1 cellular context compared by ENCODE assay signal in genomic region chr6:135215563-135215962, GRCh38.
TF ChIP-seq lines count a peak whose summit lies in the region.

No MANE protein-coding gene starts in this region.

TF ChIP-seq in GM23338, 12 proteins besides CTCF, POLR2A, EP300 and RAD21:
- TF ChIP-seq, protein P1, sequence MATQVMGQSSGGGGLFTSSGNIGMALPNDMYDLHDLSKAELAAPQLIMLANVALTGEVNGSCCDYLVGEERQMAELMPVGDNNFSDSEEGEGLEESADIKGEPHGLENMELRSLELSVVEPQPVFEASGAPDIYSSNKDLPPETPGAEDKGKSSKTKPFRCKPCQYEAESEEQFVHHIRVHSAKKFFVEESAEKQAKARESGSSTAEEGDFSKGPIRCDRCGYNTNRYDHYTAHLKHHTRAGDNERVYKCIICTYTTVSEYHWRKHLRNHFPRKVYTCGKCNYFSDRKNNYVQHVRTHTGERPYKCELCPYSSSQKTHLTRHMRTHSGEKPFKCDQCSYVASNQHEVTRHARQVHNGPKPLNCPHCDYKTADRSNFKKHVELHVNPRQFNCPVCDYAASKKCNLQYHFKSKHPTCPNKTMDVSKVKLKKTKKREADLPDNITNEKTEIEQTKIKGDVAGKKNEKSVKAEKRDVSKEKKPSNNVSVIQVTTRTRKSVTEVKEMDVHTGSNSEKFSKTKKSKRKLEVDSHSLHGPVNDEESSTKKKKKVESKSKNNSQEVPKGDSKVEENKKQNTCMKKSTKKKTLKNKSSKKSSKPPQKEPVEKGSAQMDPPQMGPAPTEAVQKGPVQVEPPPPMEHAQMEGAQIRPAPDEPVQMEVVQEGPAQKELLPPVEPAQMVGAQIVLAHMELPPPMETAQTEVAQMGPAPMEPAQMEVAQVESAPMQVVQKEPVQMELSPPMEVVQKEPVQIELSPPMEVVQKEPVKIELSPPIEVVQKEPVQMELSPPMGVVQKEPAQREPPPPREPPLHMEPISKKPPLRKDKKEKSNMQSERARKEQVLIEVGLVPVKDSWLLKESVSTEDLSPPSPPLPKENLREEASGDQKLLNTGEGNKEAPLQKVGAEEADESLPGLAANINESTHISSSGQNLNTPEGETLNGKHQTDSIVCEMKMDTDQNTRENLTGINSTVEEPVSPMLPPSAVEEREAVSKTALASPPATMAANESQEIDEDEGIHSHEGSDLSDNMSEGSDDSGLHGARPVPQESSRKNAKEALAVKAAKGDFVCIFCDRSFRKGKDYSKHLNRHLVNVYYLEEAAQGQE (IDR thresholded peaks at IDR 0.05; ENCODE audit: unreplicated experiment): no peak
- TF ChIP-seq, protein P2, sequence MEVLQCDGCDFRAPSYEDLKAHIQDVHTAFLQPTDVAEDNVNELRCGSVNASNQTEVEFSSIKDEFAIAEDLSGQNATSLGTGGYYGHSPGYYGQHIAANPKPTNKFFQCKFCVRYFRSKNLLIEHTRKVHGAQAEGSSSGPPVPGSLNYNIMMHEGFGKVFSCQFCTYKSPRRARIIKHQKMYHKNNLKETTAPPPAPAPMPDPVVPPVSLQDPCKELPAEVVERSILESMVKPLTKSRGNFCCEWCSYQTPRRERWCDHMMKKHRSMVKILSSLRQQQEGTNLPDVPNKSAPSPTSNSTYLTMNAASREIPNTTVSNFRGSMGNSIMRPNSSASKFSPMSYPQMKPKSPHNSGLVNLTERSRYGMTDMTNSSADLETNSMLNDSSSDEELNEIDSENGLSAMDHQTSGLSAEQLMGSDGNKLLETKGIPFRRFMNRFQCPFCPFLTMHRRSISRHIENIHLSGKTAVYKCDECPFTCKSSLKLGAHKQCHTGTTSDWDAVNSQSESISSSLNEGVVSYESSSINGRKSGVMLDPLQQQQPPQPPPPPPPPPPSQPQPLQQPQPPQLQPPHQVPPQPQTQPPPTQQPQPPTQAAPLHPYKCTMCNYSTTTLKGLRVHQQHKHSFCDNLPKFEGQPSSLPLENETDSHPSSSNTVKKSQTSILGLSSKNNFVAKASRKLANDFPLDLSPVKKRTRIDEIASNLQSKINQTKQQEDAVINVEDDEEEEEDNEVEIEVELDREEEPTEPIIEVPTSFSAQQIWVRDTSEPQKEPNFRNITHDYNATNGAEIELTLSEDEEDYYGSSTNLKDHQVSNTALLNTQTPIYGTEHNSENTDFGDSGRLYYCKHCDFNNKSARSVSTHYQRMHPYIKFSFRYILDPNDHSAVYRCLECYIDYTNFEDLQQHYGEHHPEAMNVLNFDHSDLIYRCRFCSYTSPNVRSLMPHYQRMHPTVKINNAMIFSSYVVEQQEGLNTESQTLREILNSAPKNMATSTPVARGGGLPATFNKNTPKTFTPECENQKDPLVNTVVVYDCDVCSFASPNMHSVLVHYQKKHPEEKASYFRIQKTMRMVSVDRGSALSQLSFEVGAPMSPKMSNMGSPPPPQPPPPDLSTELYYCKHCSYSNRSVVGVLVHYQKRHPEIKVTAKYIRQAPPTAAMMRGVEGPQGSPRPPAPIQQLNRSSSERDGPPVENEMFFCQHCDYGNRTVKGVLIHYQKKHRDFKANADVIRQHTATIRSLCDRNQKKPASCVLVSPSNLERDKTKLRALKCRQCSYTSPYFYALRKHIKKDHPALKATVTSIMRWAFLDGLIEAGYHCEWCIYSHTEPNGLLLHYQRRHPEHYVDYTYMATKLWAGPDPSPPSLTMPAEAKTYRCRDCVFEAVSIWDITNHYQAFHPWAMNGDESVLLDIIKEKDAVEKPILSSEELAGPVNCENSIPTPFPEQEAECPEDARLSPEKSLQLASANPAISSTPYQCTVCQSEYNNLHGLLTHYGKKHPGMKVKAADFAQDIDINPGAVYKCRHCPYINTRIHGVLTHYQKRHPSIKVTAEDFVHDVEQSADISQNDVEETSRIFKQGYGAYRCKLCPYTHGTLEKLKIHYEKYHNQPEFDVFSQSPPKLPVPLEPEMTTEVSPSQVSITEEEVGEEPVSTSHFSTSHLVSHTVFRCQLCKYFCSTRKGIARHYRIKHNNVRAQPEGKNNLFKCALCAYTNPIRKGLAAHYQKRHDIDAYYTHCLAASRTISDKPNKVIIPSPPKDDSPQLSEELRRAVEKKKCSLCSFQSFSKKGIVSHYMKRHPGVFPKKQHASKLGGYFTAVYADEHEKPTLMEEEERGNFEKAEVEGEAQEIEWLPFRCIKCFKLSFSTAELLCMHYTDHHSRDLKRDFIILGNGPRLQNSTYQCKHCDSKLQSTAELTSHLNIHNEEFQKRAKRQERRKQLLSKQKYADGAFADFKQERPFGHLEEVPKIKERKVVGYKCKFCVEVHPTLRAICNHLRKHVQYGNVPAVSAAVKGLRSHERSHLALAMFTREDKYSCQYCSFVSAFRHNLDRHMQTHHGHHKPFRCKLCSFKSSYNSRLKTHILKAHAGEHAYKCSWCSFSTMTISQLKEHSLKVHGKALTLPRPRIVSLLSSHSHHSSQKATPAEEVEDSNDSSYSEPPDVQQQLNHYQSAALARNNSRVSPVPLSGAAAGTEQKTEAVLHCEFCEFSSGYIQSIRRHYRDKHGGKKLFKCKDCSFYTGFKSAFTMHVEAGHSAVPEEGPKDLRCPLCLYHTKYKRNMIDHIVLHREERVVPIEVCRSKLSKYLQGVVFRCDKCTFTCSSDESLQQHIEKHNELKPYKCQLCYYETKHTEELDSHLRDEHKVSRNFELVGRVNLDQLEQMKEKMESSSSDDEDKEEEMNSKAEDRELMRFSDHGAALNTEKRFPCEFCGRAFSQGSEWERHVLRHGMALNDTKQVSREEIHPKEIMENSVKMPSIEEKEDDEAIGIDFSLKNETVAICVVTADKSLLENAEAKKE (CRISPR knock-in tag; IDR thresholded peaks at IDR 0.05): no peak
- TF ChIP-seq ETS1 (IDR thresholded peaks at IDR 0.05) (no peak), JUNB (IDR thresholded peaks at IDR 0.05; ENCODE audit: unreplicated experiment) (no peak), ZNF331 (CRISPR knock-in tag; IDR thresholded peaks at IDR 0.05; ENCODE audit: low read depth) (no peak), POLR2AphosphoS5 (IDR thresholded peaks at IDR 0.05; ENCODE audit: low read depth) (no peak), EZH2 (IDR thresholded peaks at IDR 0.05; ENCODE audit: low read depth, unreplicated experiment) (no peak), CREB1 (CRISPR knock-in tag; IDR thresholded peaks at IDR 0.05; ENCODE audit: low read depth) (no peak), STAT1 (IDR thresholded peaks at IDR 0.05; ENCODE audit: unreplicated experiment) (no peak), NANOG (IDR thresholded peaks at IDR 0.05; ENCODE audit: borderline replicate concordance) (no peak), ZNF114 (CRISPR knock-in tag; IDR thresholded peaks at IDR 0.05) (no peak), EZH2phosphoT487 (IDR thresholded peaks at IDR 0.05; ENCODE audit: unreplicated experiment) (no peak)
